ENCODE assay signal across 19 cellular contexts in genomic region chr1:188949701-188950100, GRCh38.
DNase-seq lines count a peak whose midpoint lies in the region; FAIRE-seq and TF ChIP-seq lines count a peak whose summit lies in the region.
"Had no signal": no experiment of that assay in that cellular context is flagged by ENCODE, and none has a peak within 500 bp of the region (broad histone marks: within the 10 kb centered on the region; RNA-seq: fewer than 3 reads in every experiment).

No MANE protein-coding gene starts in this region.

- H3K79me2 ChIP-seq in SU-DHL-6 (ENCODE audit: insufficient read depth, low read length) (no peaks in the 10 kb centered on the region), smooth muscle cell (ENCODE audit: low read depth) (no peaks in the 10 kb centered on the region)

- H3K9me2 ChIP-seq in SU-DHL-6 (replicated peaks; ENCODE audit: insufficient read depth, low read length), result no peaks in the 10 kb centered on the region

- H4K20me1 ChIP-seq in SU-DHL-6 (ENCODE audit: low read depth, low read length), result no peaks in the 10 kb centered on the region
- no peaks in the 10 kb centered on the region for H4K20me1 ChIP-seq in smooth muscle cell (ENCODE audit: low read depth)

- H3K36me3 ChIP-seq in SU-DHL-6 (ENCODE audit: low read length) (no peaks in the 10 kb centered on the region), esophagus muscularis mucosa (no peaks in the 10 kb centered on the region), smooth muscle cell (ENCODE audit: low read depth) (no peaks in the 10 kb centered on the region)

- H3K27ac ChIP-seq in SU-DHL-6 (ENCODE audit: low read depth, low read length) (no peak overlapping the region), esophagus muscularis mucosa (replicated peaks in 1 of 4) (no peak overlapping the region), smooth muscle cell (ENCODE audit: low read depth) (no peak overlapping the region)
- H3K27ac ChIP-seq: RWPE1 had no signal

- no peak for TF ChIP-seq POLR2A in H54 (IDR thresholded peaks at IDR 0.05; ENCODE audit: low read depth, low read length)
- TF ChIP-seq POLR2A in esophagus muscularis mucosa (IDR thresholded peaks at IDR 0.05; ENCODE audit: low read depth), result no peak

- H3K9me3 ChIP-seq in SU-DHL-6 (ENCODE audit: insufficient read depth, low read length) (no peaks in the 10 kb centered on the region), esophagus muscularis mucosa (no peaks in the 10 kb centered on the region), smooth muscle cell (replicated peaks; ENCODE audit: low read depth) (no peaks in the 10 kb centered on the region)

- TF ChIP-seq CTCF in SU-DHL-6 (IDR thresholded peaks at IDR 0.05; ENCODE audit: insufficient read depth, low read length, poor library complexity, severe bottlenecking), result no peak
- TF ChIP-seq CTCF in choroid plexus epithelial cell (conservative IDR thresholded peaks at IDR 0.05; ENCODE audit: low read depth, low read length), result no peak
- no peak for TF ChIP-seq CTCF in esophagus muscularis mucosa (IDR thresholded peaks at IDR 0.05)
- no peak for TF ChIP-seq CTCF in smooth muscle cell (IDR thresholded peaks at IDR 0.05; ENCODE audit: borderline replicate concordance, insufficient read depth, poor library complexity, severe bottlenecking)

- no peaks in the 10 kb centered on the region for H3K27me3 ChIP-seq in SU-DHL-6 (ENCODE audit: low read length)
- no peaks in the 10 kb centered on the region for H3K27me3 ChIP-seq in esophagus muscularis mucosa
- H3K27me3 ChIP-seq in smooth muscle cell (ENCODE audit: low read depth), result no peaks in the 10 kb centered on the region

- peak; percentile 77 for FAIRE-seq in H54 (lab: Jason Lieb, UNC)
- FAIRE-seq: GM12891, GM18507, HepG2 had no signal

- peak overlapping the region; percentile 19 for H2AFZ ChIP-seq in SU-DHL-6 (ENCODE audit: low read depth, low read length, severe bottlenecking)
- no peak overlapping the region for H2AFZ ChIP-seq in smooth muscle cell (ENCODE audit: low read depth)
- H2AFZ ChIP-seq: GM23338 had no signal

- H3K4me3 ChIP-seq in SU-DHL-6 (ENCODE audit: insufficient read depth, low read length, poor library complexity, severe bottlenecking), result no peak overlapping the region
- no peak overlapping the region for H3K4me3 ChIP-seq in choroid plexus epithelial cell (ENCODE audit: low read depth, low read length)
- H3K4me3 ChIP-seq in esophagus muscularis mucosa, result no peak overlapping the region
- no peak overlapping the region for H3K4me3 ChIP-seq in smooth muscle cell
- H3K4me3 ChIP-seq: GM23338 had no signal

- H3F3A ChIP-seq in SU-DHL-6 (ENCODE audit: insufficient read depth) (no peaks in the 10 kb centered on the region), smooth muscle cell (ENCODE audit: low read depth) (no peaks in the 10 kb centered on the region)

- DNase-seq in H54 (ENCODE audit: insufficient read length, low spot score) (no peak), choroid plexus epithelial cell (ENCODE audit: low read depth) (peak; percentile 5), esophagus muscularis mucosa (ENCODE audit: extremely low spot score) (no peak), smooth muscle cell (lab: John Stamatoyannopoulos, UW; ENCODE audit: unreplicated experiment) (no peak), hepatic stellate cell (ENCODE audit: low spot score) (no peak)
- no peak for DNase-seq in stimulated activated CD4-positive, alpha-beta T cell treated with anti-CD3 and anti-CD28 coated beads, Interleukin-4, amount 100 ng/mL, for 4 hours
- DNase-seq: CD4-positive, CD25-positive, alpha-beta regulatory T cell; COR-L47; KG1; MV-4-11; NCI-H1694 treated with DMSO at 0.1 percent for 48 hours; NCI-H510A treated with DMSO at 0.1 percent for 48 hours; SIG-M5 had no signal

- H3K9ac ChIP-seq in SU-DHL-6 (ENCODE audit: low read length), result no peak overlapping the region
- no peak overlapping the region for H3K9ac ChIP-seq in smooth muscle cell (ENCODE audit: low read depth)

- TF ChIP-seq EP300 in esophagus muscularis mucosa (IDR thresholded peaks at IDR 0.05), result no peak

- no peak overlapping the region for H3K4me2 ChIP-seq in SU-DHL-6 (ENCODE audit: low read depth, low read length, poor library complexity, severe bottlenecking)
- no peak overlapping the region for H3K4me2 ChIP-seq in smooth muscle cell
- H3K4me2 ChIP-seq: GM23338 had no signal

- H3K4me1 ChIP-seq in esophagus muscularis mucosa (no peaks in the 10 kb centered on the region), smooth muscle cell (ENCODE audit: low read depth) (no peaks in the 10 kb centered on the region)

- intact Hi-C loops in esophagus muscularis mucosa (cut with DNase I), result no loop called here
